ENCODE assay signal across 33 cellular contexts in genomic region chr18:52812834-52813233, GRCh38.
"Had no signal": no experiment of that assay in that cellular context is flagged by ENCODE, and none has a peak within 500 bp of the region (broad histone marks: within the 10 kb centered on the region; RNA-seq: fewer than 3 reads in every experiment).

No MANE protein-coding gene starts in this region.

- H3K27ac ChIP-seq: adrenal gland, ascending aorta, body of pancreas, brain microvascular endothelial cell, breast epithelium, cardiac muscle cell had no signal

- H3K4me3 ChIP-seq: adrenal gland, ascending aorta, body of pancreas, breast epithelium, cardiac muscle cell had no signal

- ATAC-seq: activated naive CD4-positive, alpha-beta T cell treated with anti-CD3 and anti-CD28 coated beads, Interleukin-2, amount 50 U/mL, for 72 hours; activated naive CD8-positive, alpha-beta T cell treated with anti-CD3 and anti-CD28 coated beads, Interleukin-2, amount 50 U/mL, for 24 hours; activated T-cell treated with anti-CD3 and anti-CD28 coated beads, Interleukin-2, amount 50 U/mL, for 4 hours; activated T-cell treated with anti-CD3 and anti-CD28 coated beads, Interleukin-2, amount 50 U/mL, for 72 hours; activated T-helper 17 cell treated with anti-CD3 and anti-CD28 coated beads, Interleukin-2, amount 50 U/mL, for 72 hours; body of pancreas had no signal

- H3K9me3 ChIP-seq: adrenal gland, ascending aorta, body of pancreas, breast epithelium had no signal

- FAIRE-seq: astrocyte had no signal

- H3K27me3 ChIP-seq: adrenal gland, ascending aorta, body of pancreas, brain microvascular endothelial cell, breast epithelium, cardiac muscle cell had no signal

- DNase-seq: activated effector memory CD4-positive, alpha-beta T cell treated with anti-CD3 and anti-CD28 coated beads, Interleukin-2, amount 50 U/mL, for 16 hours; activated effector memory CD4-positive, alpha-beta T cell treated with Interleukin-2 at 50 U/mL for 16 hours; activated gamma-delta T cell; activated gamma-delta T cell treated with Interleukin-2 at 50 U/mL for 16 hours; activated naive CD4-positive, alpha-beta T cell; activated naive CD4-positive, alpha-beta T cell treated with anti-CD3 and anti-CD28 coated beads for 36 hours; activated naive CD4-positive, alpha-beta T cell treated with anti-CD3 and anti-CD28 coated beads, Interleukin-2, amount 10 ng/mL, durations not matched to agents 7 days and 5 days; activated naive CD4-positive, alpha-beta T cell treated with anti-CD3 and anti-CD28 coated beads, Interleukin-2, amount 50 U/mL, for 16 hours; activated naive CD4-positive, alpha-beta T cell treated with Interleukin-2 at 50 U/mL for 16 hours; activated naive CD8-positive, alpha-beta T cell treated with anti-CD3 and anti-CD28 coated beads for 36 hours; activated naive CD8-positive, alpha-beta T cell treated with anti-CD3 and anti-CD28 coated beads, Interleukin-2, amount 10 ng/mL, durations not matched to agents 7 days and 5 days; activated naive CD8-positive, alpha-beta T cell treated with anti-CD3 and anti-CD28 coated beads, Interleukin-2, amount 50 U/mL, for 24 hours; activated T-cell treated with anti-CD3 and anti-CD28 coated beads, Interleukin-2, amount 50 U/mL, for 1 hour; activated T-cell treated with anti-CD3 and anti-CD28 coated beads, Interleukin-2, amount 50 U/mL, for 24 hours; activated T-cell treated with anti-CD3 and anti-CD28 coated beads, Interleukin-2, amount 50 U/mL, for 4 hours; activated T-cell treated with anti-CD3 and anti-CD28 coated beads, Interleukin-2, amount 50 U/mL, for 48 hours; activated T-cell treated with anti-CD3 and anti-CD28 coated beads, Interleukin-2, amount 50 U/mL, for 72 hours; adrenal gland; amniotic stem cell; amygdala; anterior cingulate cortex; aorta; body of pancreas; brain microvascular endothelial cell; caudate nucleus; central memory CD4-positive, alpha-beta T cell; cerebellar nuclear complex had no signal

- H3K4me1 ChIP-seq: adrenal gland, ascending aorta, body of pancreas, breast epithelium had no signal

- H3K36me3 ChIP-seq: adrenal gland, ascending aorta, brain microvascular endothelial cell, breast epithelium, cardiac muscle cell had no signal
